In the genomic region with DNA sequence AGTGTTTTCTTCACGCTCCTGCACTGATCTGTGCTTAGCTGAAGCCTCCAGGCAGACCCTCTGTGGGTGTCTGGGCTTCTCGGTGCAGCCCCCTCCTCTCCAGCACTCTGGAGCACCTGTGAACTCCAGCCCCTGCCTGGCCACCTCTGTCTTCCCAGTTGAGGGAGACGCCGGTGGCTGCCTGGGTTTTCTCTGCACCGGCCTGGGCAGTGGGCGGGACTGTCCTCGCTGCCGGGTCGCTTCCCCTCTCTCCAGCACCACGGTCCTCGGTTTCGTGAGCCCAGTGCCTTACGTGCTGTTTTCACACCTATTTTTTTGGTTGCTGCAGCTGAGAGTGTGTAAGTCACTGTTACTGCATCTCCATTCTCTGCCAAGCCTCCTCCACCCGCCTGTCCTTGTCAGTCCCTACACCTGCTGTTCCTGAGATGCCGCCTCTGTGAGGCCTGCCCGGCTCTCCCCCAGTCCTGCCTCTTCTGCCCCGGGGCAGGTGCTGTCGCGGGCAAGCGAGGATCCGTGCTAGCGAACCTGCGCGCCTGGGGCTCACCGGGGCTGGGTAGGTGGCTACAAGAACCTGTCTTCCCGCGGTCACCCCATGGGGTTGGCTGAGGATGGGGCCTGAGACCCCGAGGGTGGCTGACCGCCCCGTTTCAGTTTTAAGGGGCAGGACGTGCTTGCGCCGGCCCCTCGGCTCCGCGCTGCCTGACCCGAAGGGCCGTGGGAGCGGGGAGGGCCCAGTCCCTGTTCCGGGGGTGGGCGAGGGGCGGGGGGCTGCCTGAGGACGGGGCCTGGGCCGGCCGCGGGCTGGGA, we compare ENCODE assay signal across 8 cellular contexts. TPM values are rescaled to one million over a fixed set of nuclear protein-coding genes. Genes with fewer than 3 reads are reported as not detected.
A peak's percentile ranks its signal among the peaks of the same experiment; 100 is the strongest.
DNase-seq lines count a peak whose midpoint lies in the region; ATAC-seq and TF ChIP-seq lines count a peak whose summit lies in the region.

No MANE protein-coding gene starts in this region.

- H3K4me3 ChIP-seq in mucosa of stomach (ENCODE audit: low read length) (peak overlapping the region; percentile 25), uterus (peak overlapping the region; percentile 42 to 58)

- peaks cover 12% of the 10 kb centered on the region for H3K4me1 Mint-ChIP-seq in chondrocyte (ENCODE audit: low read depth)

- H3K27me3 ChIP-seq in mucosa of stomach (ENCODE audit: control insufficient read depth, insufficient read depth, low read length) (peaks cover 38% of the 10 kb centered on the region), uterus (no peaks in the 10 kb centered on the region)

- peaks cover 5% of the 10 kb centered on the region for H3K36me3 Mint-ChIP-seq in chondrocyte (ENCODE audit: low read depth)

- peaks cover 3% of the 10 kb centered on the region for H3K9me3 Mint-ChIP-seq in chondrocyte (ENCODE audit: low read depth)

- TF ChIP-seq CTCF in chondrocyte (IDR thresholded peaks at IDR 0.05) (no peak), uterus (IDR thresholded peaks at IDR 0.05) (no peak)

- H3K27me3 Mint-ChIP-seq in chondrocyte (ENCODE audit: low read depth), result peaks cover 9% of the 10 kb centered on the region

- H3K27ac Mint-ChIP-seq in chondrocyte (ENCODE audit: unreplicated experiment), result no peak overlapping the region

- peak overlapping the region; percentile 48 to 53 for H3K27ac ChIP-seq in uterus

- H3K4me3 Mint-ChIP-seq in chondrocyte (ENCODE audit: unreplicated experiment), result peak overlapping the region; percentile 68

- TF ChIP-seq POLR2A in uterus (IDR thresholded peaks at IDR 0.05), result no peak

- no peaks in the 10 kb centered on the region for H3K36me3 ChIP-seq in mucosa of stomach (ENCODE audit: control insufficient read depth, insufficient read depth, low read length)
- no peaks in the 10 kb centered on the region for H3K36me3 ChIP-seq in uterus

- peak; percentile 27 for DNase-seq in stimulated activated CD4-positive, alpha-beta T cell treated with anti-CD3 and anti-CD28 coated beads, Interleukin-12 subunit alpha, Interleukin-12 subunit beta, amount 100 ng/mL, for 4 hours
- no peak for DNase-seq in stimulated activated CD4-positive, alpha-beta T cell treated with anti-CD3 and anti-CD28 coated beads, Interleukin-2, amount 100 ng/mL, for 48 hours
- DNase-seq in T-helper 1 cell (peak in 3 of 5 donors; percentile 26 to 37 (median 33)), chondrocyte (ENCODE audit: low spot score) (no peak), uterus (peak; percentile 41 to 50), NCI-H2029 treated with DMSO at 0.1 percent for 48 hours (lab: John Stamatoyannopoulos, UW) (no peak)

- H3K9ac ChIP-seq in mucosa of stomach (ENCODE audit: low read length), result peak overlapping the region; percentile 69

- peaks cover 23% of the 10 kb centered on the region for H3K4me1 ChIP-seq in mucosa of stomach (ENCODE audit: control insufficient read depth, insufficient read depth, low read length)
- peaks cover 0 to 21% of the 10 kb centered on the region in 2 donors for H3K4me1 ChIP-seq in uterus

- intact Hi-C loops in uterus (cut with DNase I; ENCODE audit: low total_unique reads), result no loop called here

- ATAC-seq in GM21529 (IDR thresholded peaks at IDR 0.05; ENCODE audit: unreplicated experiment), result no peak

- H3K9me3 ChIP-seq in mucosa of stomach (ENCODE audit: control insufficient read depth, low read length), result no peaks in the 10 kb centered on the region
- no peaks in the 10 kb centered on the region for H3K9me3 ChIP-seq in uterus

RNA-seq across cellular contexts. Expression of gene FGFRL1, which starts 2.4 kb away (rescaled TPM):
- total RNA-seq in chondrocyte (70.4 to 76.3 TPM (median 75.7 TPM) in 3 replicates), uterus (10 to 100 TPM in 2 of 4 donors, 1 to 10 TPM in 2; 2.8 to 24.8 (median 13.9) TPM)

RNA-seq across cellular contexts. Expression of gene SLC26A1, which starts 15.8 kb away (rescaled TPM):
- total RNA-seq in chondrocyte (0.72 to 1.6 TPM (median 0.75 TPM) in 3 replicates), uterus (under 1 TPM in 2 of 4 donors, not detected in 2; 0.07 to 0.12 TPM)

RNA-seq across cellular contexts. Expression of gene IDUA, which starts 22.2 kb away (rescaled TPM):
- 42.6 to 53.0 TPM (median 46.0 TPM) in 3 replicates for total RNA-seq in chondrocyte
- 10 to 100 TPM in 2 of 4 donors, 1 to 10 TPM in 2; 2.8 to 45.8 (median 9.9) TPM for total RNA-seq in uterus

RNA-seq across cellular contexts. Expression of gene DGKQ, which starts 35.7 kb away (rescaled TPM):
- 15.4 to 18.6 TPM (median 17.2 TPM) in 3 replicates for total RNA-seq in chondrocyte
- 10 to 100 TPM in 2 of 4 donors, 1 to 10 TPM in 2; 1.2 to 12.7 (median 10.1) TPM for total RNA-seq in uterus

Comparison
In these comparisons a context has a peak if more than half of its experiments do, and no peak if none do; other contexts are left out.
1. DNase-seq: peak in stimulated activated CD4-positive, alpha-beta T cell treated with anti-CD3 and anti-CD28 coated beads, Interleukin-12 subunit alpha, Interleukin-12 subunit beta, amount 100 ng/mL, for 4 hours (single experiment), T-helper 1 cell (3 of 5) and uterus (2 of 2); none in stimulated activated CD4-positive, alpha-beta T cell treated with anti-CD3 and anti-CD28 coated beads, Interleukin-2, amount 100 ng/mL, for 48 hours (0 of 2), chondrocyte (single experiment) and NCI-H2029 treated with DMSO at 0.1 percent for 48 hours (single experiment).